In genomic region chr1:174266476-174266875, GRCh38 we compare ENCODE assay signal across 20 cellular contexts.
DNase-seq lines count a peak whose midpoint lies in the region; ATAC-seq and TF ChIP-seq lines count a peak whose summit lies in the region.
"Had no signal": no experiment of that assay in that cellular context is flagged by ENCODE, and none has a peak within 500 bp of the region (broad histone marks: within the 10 kb centered on the region; RNA-seq: fewer than 3 reads in every experiment).

No MANE protein-coding gene starts in this region.

- H3K9ac ChIP-seq in SU-DHL-6 (ENCODE audit: low read length): peak overlapping the region; percentile 64
- H3K9ac ChIP-seq: KMS-11 had no signal

- TF ChIP-seq CTCF in SU-DHL-6 (IDR thresholded peaks at IDR 0.05; ENCODE audit: insufficient read depth, low read length, poor library complexity, severe bottlenecking) (no peak), fibroblast of mammary gland (conservative IDR thresholded peaks at IDR 0.05; ENCODE audit: control insufficient read depth, insufficient read depth, low read depth, low read length) (no peak)

- H3K27me3 ChIP-seq in SU-DHL-6 (ENCODE audit: low read length): no peaks in the 10 kb centered on the region
- H3K27me3 ChIP-seq: Peyer's patch had no signal

- H2AFZ ChIP-seq in SU-DHL-6 (ENCODE audit: low read depth, low read length, severe bottlenecking): no peak overlapping the region

- H4K20me1 ChIP-seq in SU-DHL-6 (ENCODE audit: low read depth, low read length): no peaks in the 10 kb centered on the region

- no peaks in the 10 kb centered on the region for H3K9me2 ChIP-seq in SU-DHL-6 (replicated peaks; ENCODE audit: insufficient read depth, low read length)

- DNase-seq in DMS53 (lab: John Stamatoyannopoulos, UW) (peak; percentile 7), DMS53 treated with DMSO at 0.1 percent for 48 hours (lab: John Stamatoyannopoulos, UW; ENCODE audit: unreplicated experiment) (no peak), MV-4-11 (lab: John Stamatoyannopoulos, UW) (peak; percentile 93), fibroblast of mammary gland (ENCODE audit: low read depth) (peak; percentile 13), activated gamma-delta T cell (lab: John Stamatoyannopoulos, UW) (no peak), activated gamma-delta T cell treated with Interleukin-2 at 50 U/mL for 16 hours (no peak)
- DNase-seq in stimulated activated naive CD8-positive, alpha-beta T cell treated with anti-CD3 and anti-CD28 coated beads, Interleukin-15, Interleukin-2, amounts not matched to agents 100 U/mL and 50 U/mL, for 24 hours: no peak
- DNase-seq: GDM1, GOT3, NCI-H1092, NCI-H1436 treated with DMSO at 0.1 percent for 48 hours, NCI-H2171 treated with DMSO at 0.1 percent for 48 hours, NCI-H446 treated with DMSO at 0.1 percent for 48 hours, NCI-H774, Peyer's patch, T-cell had no signal

- no peaks in the 10 kb centered on the region for H3K36me3 ChIP-seq in SU-DHL-6 (ENCODE audit: low read length)

- peaks cover 67% of the 10 kb centered on the region for H3F3A ChIP-seq in SU-DHL-6 (ENCODE audit: insufficient read depth)

- peak overlapping the region; percentile 99 for H3K4me2 ChIP-seq in SU-DHL-6 (ENCODE audit: low read depth, low read length, poor library complexity, severe bottlenecking)
- H3K4me2 ChIP-seq: KMS-11 had no signal

- no peaks in the 10 kb centered on the region for H3K9me3 ChIP-seq in SU-DHL-6 (ENCODE audit: insufficient read depth, low read length)
- H3K9me3 ChIP-seq: Peyer's patch had no signal

- H3K79me2 ChIP-seq in SU-DHL-6 (ENCODE audit: insufficient read depth, low read length): no peaks in the 10 kb centered on the region

- H3K4me3 ChIP-seq in SU-DHL-6 (ENCODE audit: insufficient read depth, low read length, poor library complexity, severe bottlenecking) (no peak overlapping the region), fibroblast of mammary gland (ENCODE audit: control insufficient read depth, low read depth, low read length) (no peak overlapping the region)
- H3K4me3 ChIP-seq: Peyer's patch, SK-N-MC had no signal

- ATAC-seq in stimulated activated naive CD8-positive, alpha-beta T cell treated with anti-CD3 and anti-CD28 coated beads, Interleukin-15, Interleukin-2, amounts not matched to agents 100 U/mL and 50 U/mL, for 24 hours: no peak
- ATAC-seq: T-cell had no signal

- H3K27ac ChIP-seq in SU-DHL-6 (ENCODE audit: low read depth, low read length): peak overlapping the region; percentile 100
- H3K27ac ChIP-seq: 22Rv1, KMS-11, Peyer's patch, SK-N-MC had no signal

Comparison
In these comparisons a context has a peak if more than half of its experiments do, and no peak if none do; other contexts are left out.
1. DNase-seq: peak in DMS53 (single experiment), MV-4-11 (single experiment) and fibroblast of mammary gland (single experiment); none in DMS53 treated with DMSO at 0.1 percent for 48 hours (single experiment), stimulated activated naive CD8-positive, alpha-beta T cell treated with anti-CD3 and anti-CD28 coated beads, Interleukin-15, Interleukin-2, amounts not matched to agents 100 U/mL and 50 U/mL, for 24 hours (single experiment), activated gamma-delta T cell (single experiment) and activated gamma-delta T cell treated with Interleukin-2 at 50 U/mL for 16 hours (single experiment).